Comparison of ENCODE assay signal across 1 cellular context in the genomic region with DNA sequence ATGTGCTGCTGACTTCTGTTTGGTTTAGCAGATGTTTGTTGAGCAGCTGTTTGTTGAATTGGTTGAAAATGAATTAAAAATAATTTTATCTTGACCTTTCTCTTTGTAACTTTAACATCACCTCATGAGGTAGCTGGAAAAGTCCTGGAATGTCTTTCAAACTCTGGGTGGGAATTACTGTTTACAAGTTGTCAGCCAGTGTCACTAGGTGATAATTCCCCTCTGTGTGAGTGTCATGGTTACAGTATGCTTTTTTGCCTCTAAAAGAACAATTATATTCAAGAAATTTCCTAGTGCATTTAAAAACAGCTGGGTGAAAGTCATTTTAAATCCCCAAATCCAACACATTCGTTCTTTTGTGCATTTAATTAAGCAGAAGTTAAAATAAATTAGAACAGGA.
TF ChIP-seq lines count a peak whose summit lies in the region.

No MANE protein-coding gene starts in this region.

TF ChIP-seq in neural cell, 6 proteins besides CTCF, POLR2A, EP300 and RAD21:
- TF ChIP-seq, protein P1, sequence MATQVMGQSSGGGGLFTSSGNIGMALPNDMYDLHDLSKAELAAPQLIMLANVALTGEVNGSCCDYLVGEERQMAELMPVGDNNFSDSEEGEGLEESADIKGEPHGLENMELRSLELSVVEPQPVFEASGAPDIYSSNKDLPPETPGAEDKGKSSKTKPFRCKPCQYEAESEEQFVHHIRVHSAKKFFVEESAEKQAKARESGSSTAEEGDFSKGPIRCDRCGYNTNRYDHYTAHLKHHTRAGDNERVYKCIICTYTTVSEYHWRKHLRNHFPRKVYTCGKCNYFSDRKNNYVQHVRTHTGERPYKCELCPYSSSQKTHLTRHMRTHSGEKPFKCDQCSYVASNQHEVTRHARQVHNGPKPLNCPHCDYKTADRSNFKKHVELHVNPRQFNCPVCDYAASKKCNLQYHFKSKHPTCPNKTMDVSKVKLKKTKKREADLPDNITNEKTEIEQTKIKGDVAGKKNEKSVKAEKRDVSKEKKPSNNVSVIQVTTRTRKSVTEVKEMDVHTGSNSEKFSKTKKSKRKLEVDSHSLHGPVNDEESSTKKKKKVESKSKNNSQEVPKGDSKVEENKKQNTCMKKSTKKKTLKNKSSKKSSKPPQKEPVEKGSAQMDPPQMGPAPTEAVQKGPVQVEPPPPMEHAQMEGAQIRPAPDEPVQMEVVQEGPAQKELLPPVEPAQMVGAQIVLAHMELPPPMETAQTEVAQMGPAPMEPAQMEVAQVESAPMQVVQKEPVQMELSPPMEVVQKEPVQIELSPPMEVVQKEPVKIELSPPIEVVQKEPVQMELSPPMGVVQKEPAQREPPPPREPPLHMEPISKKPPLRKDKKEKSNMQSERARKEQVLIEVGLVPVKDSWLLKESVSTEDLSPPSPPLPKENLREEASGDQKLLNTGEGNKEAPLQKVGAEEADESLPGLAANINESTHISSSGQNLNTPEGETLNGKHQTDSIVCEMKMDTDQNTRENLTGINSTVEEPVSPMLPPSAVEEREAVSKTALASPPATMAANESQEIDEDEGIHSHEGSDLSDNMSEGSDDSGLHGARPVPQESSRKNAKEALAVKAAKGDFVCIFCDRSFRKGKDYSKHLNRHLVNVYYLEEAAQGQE (IDR thresholded peaks at IDR 0.05; ENCODE audit: borderline replicate concordance), result peak; percentile 81
- TF ChIP-seq SMC3 (conservative IDR thresholded peaks at IDR 0.05; ENCODE audit: poor library complexity), result no peak
- no peak for TF ChIP-seq MXI1 (conservative IDR thresholded peaks at IDR 0.05; ENCODE audit: poor library complexity, severe bottlenecking)
- no peak for TF ChIP-seq EZH2 (IDR thresholded peaks at IDR 0.05; ENCODE audit: borderline replicate concordance, insufficient read depth, low read length, poor library complexity, severe bottlenecking)
- TF ChIP-seq TAF1 (IDR thresholded peaks at IDR 0.05; ENCODE audit: low read depth), result no peak
- TF ChIP-seq POLR2AphosphoS5 (IDR thresholded peaks at IDR 0.05), result peak; percentile 71
